Comparison of ENCODE assay signal across 34 cellular contexts in the genomic region with DNA sequence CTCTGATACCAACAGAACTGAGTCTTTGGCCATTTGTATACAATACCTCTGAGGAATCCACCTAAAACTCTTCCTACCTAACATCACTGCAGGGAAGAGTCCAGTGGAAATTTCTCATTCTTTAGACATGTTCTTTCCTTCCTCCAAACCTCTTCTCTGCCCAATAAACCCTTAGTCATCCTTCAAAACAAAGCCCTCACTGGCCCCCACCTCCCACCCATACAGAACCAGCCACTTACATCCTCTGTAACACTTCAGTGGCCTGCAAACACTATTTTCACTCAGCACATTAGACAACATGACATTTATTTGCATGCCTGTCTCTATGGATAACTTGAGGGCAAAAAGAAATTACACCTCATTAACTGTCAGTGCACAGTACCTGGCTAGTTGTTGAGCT.
"Had no signal": no experiment of that assay in that cellular context is flagged by ENCODE, and none has a peak within 500 bp of the region (broad histone marks: within the 10 kb centered on the region; RNA-seq: fewer than 3 reads in every experiment).

No MANE protein-coding gene starts in this region.

- ATAC-seq: activated CD4-positive, CD25-positive, alpha-beta regulatory T cell treated with anti-CD3 and anti-CD28 coated beads, Interleukin-2, amount 50 U/mL, for 24 hours; body of pancreas; left cardiac atrium; right lobe of liver; stimulated activated memory B cell treated with anti-CD40 and anti-IgM and Interleukin-4, amounts not matched to agents 10 μg/mL and 1 μg/mL and 100 μg/mL, for 72 hours; stimulated activated naive CD8-positive, alpha-beta T cell treated with anti-CD3 and anti-CD28 coated beads, Interleukin-15, amount 100 ng/mL, for 72 hours had no signal

- H3K27ac ChIP-seq: adrenal gland, body of pancreas, epithelial cell of prostate, ovary, right lobe of liver, skin epidermis, vagina, VCaP had no signal

- H3K36me3 ChIP-seq: adrenal gland, ovary, right lobe of liver, vagina had no signal

- H3K27me3 ChIP-seq: adrenal gland, body of pancreas, ovary, right lobe of liver, vagina had no signal

- H3K4me3 ChIP-seq: adrenal gland, body of pancreas, ovary, right lobe of liver, skin epidermis, vagina had no signal

- FAIRE-seq: colon, endometrium, frontal cortex, keratinocyte, TTC549 had no signal

- H3K4me1 ChIP-seq: adrenal gland, body of pancreas, right lobe of liver, vagina had no signal

- DNase-seq: activated CD4-positive, alpha-beta T cell treated with anti-CD3 and anti-CD28 coated beads for 48 hours; activated CD4-positive, alpha-beta T cell treated with anti-CD3 and anti-CD28 coated beads, Interleukin-2, amount 50 U/mL, for 48 hours; activated CD8-positive, alpha-beta memory T cell treated with anti-CD3 and anti-CD28 coated beads, Interleukin-2, amount 50 U/mL, for 4 hours; activated effector memory CD4-positive, alpha-beta T cell treated with anti-CD3 and anti-CD28 coated beads, Interleukin-2, amount 50 U/mL, for 16 hours; activated naive CD4-positive, alpha-beta T cell treated with anti-CD3 and anti-CD28 coated beads for 36 hours; activated naive CD8-positive, alpha-beta T cell treated with anti-CD3 and anti-CD28 coated beads for 36 hours; activated T-cell treated with anti-CD3 and anti-CD28 coated beads, Interleukin-2, amount 50 U/mL, for 1 hour; adrenal gland; aorta; body of pancreas; effector CD8-positive, alpha-beta T cell; glutamatergic neuron; left cardiac atrium; mammary epithelial cell; naive B cell; nephron progenitor cell; ovary; right lobe of liver; stimulated activated CD4-positive, alpha-beta T cell treated with anti-CD3 and anti-CD28 coated beads, Interleukin-1b, Interleukin-23, amount 100 ng/mL, for 48 hours; stimulated activated CD4-positive, alpha-beta T cell treated with anti-CD3 and anti-CD28 coated beads, Interleukin-4, amount 100 ng/mL, for 4 hours; stimulated activated CD8-positive, alpha-beta memory T cell treated with anti-CD3 and anti-CD28 coated beads, Interleukin-4, amount 100 ng/mL, for 48 hours; stimulated activated naive CD8-positive, alpha-beta T cell treated with anti-CD3 and anti-CD28 coated beads, Interleukin-15, amount 100 ng/mL, for 72 hours; substantia nigra had no signal

- H3K9me3 ChIP-seq: adrenal gland, body of pancreas, ovary, right lobe of liver, vagina had no signal
